ENCODE assay signal across 16 cellular contexts in genomic region chr7:11620822-11621395, GRCh38.
"Had no signal": no experiment of that assay in that cellular context is flagged by ENCODE, and none has a peak within 500 bp of the region (broad histone marks: within the 10 kb centered on the region; RNA-seq: fewer than 3 reads in every experiment).

No MANE protein-coding gene starts in this region.

- H3K79me2 ChIP-seq: hepatocyte had no signal

- H3K27me3 ChIP-seq: hepatocyte, pancreas, upper lobe of left lung had no signal

- H3K4me1 ChIP-seq: upper lobe of left lung had no signal

- H2AFZ ChIP-seq: hepatocyte had no signal

- ATAC-seq: activated T-cell treated with anti-CD3 and anti-CD28 coated beads, Interleukin-2, amount 50 U/mL, for 72 hours; esophagus mucosa; pancreas; T-helper 17 cell had no signal

- H3K4me3 ChIP-seq: coronary artery, hepatocyte, pancreas, skin epidermis, upper lobe of left lung had no signal

- H3K36me3 ChIP-seq: pancreas, upper lobe of left lung had no signal

- FAIRE-seq: pancreas had no signal

- DNase-seq: activated B cell treated with CpG ODN at 0.5 μM for 24 hours; activated CD4-positive, alpha-beta T cell treated with anti-CD3 and anti-CD28 coated beads, Interleukin-2, amount 10 ng/mL, durations not matched to agents 24 days and 14 days; activated CD8-positive, alpha-beta memory T cell treated with anti-CD3 and anti-CD28 coated beads, Interleukin-2, amount 50 U/mL, for 48 hours; activated gamma-delta T cell treated with Interleukin-2 at 50 U/mL for 16 hours; activated T-cell treated with anti-CD3 and anti-CD28 coated beads, Interleukin-2, amount 50 U/mL, for 72 hours; islet precursor cell; naive B cell; pancreas; stimulated activated CD4-positive, alpha-beta T cell treated with anti-CD3 and anti-CD28 coated beads, Interleukin-4, amount 100 ng/mL, for 24 hours; stimulated activated naive CD4-positive, alpha-beta T cell; T-helper 17 cell; upper lobe of left lung had no signal

- H3K4me2 ChIP-seq: hepatocyte had no signal

- H3K27ac ChIP-seq: coronary artery, hepatocyte, pancreas, skin epidermis, upper lobe of left lung had no signal

- H3K9me3 ChIP-seq: pancreas had no signal
